ENCODE assay signal across 8 cellular contexts in genomic region chr5:72018158-72018803, GRCh38.
A peak's percentile ranks its signal among the peaks of the same experiment; 100 is the strongest.
DNase-seq lines count a peak whose midpoint lies in the region; ATAC-seq and TF ChIP-seq lines count a peak whose summit lies in the region.

No MANE protein-coding gene starts in this region.

- no peak for TF ChIP-seq EP300 in esophagus muscularis mucosa (IDR thresholded peaks at IDR 0.05)

- no peak for TF ChIP-seq POLR2A in esophagus muscularis mucosa (IDR thresholded peaks at IDR 0.05; ENCODE audit: low read depth)

- peak; percentile 62 to 93 (median 65) for TF ChIP-seq CTCF in esophagus muscularis mucosa (IDR thresholded peaks at IDR 0.05)
- peak; percentile 91 for TF ChIP-seq CTCF in osteoblast (IDR thresholded peaks at IDR 0.05; ENCODE audit: extremely low read depth, low read depth, low read length)

- H3K27me3 ChIP-seq in esophagus muscularis mucosa: no peaks in the 10 kb centered on the region
- H3K27me3 ChIP-seq in osteoblast (ENCODE audit: insufficient read depth, low read length): peaks cover 23% of the 10 kb centered on the region

- intact Hi-C loops in esophagus muscularis mucosa (cut with DNase I): loop anchor here (5.0 kb wide), 1 partner anchor 236 kb away; no protein-coding TSS in a partner anchor

- no peaks in the 10 kb centered on the region for H3K79me2 ChIP-seq in osteoblast (ENCODE audit: insufficient read depth, low read length)

- no peak for ATAC-seq in HG03439 (IDR thresholded peaks at IDR 0.05; ENCODE audit: unreplicated experiment)

- H3K9me3 ChIP-seq in esophagus muscularis mucosa: no peaks in the 10 kb centered on the region
- no peaks in the 10 kb centered on the region for H3K9me3 ChIP-seq in osteoblast (ENCODE audit: low read depth, low read length)

- no peak overlapping the region for H2AFZ ChIP-seq in osteoblast (ENCODE audit: low read length)

- H3K36me3 ChIP-seq in esophagus muscularis mucosa (no peaks in the 10 kb centered on the region), osteoblast (ENCODE audit: insufficient read depth, low read length) (no peaks in the 10 kb centered on the region)

- no peak overlapping the region for H3K27ac ChIP-seq in esophagus muscularis mucosa (replicated peaks in 1 of 4)
- H3K27ac ChIP-seq in osteoblast (ENCODE audit: low read depth, low read length): no peak overlapping the region

- H3K4me2 ChIP-seq in osteoblast (ENCODE audit: insufficient read depth, low read length): no peak overlapping the region

- no peaks in the 10 kb centered on the region for H4K20me1 ChIP-seq in osteoblast (ENCODE audit: insufficient read depth, low read length)

- H3K4me1 ChIP-seq in esophagus muscularis mucosa: peaks cover 3 to 14% (median 10%) of the 10 kb centered on the region in 4 donors
- H3K4me1 ChIP-seq in osteoblast (ENCODE audit: insufficient read depth, low read length): peaks cover 3% of the 10 kb centered on the region

- 40% methylated on average over 1 of the region's 1 CpG for WGBS in esophagus muscularis mucosa

- H3K4me3 ChIP-seq in esophagus muscularis mucosa: no peak overlapping the region
- H3K4me3 ChIP-seq in osteoblast (ENCODE audit: insufficient read depth, low read length): no peak overlapping the region

- peak; percentile 26 for DNase-seq in AG08395 (ENCODE audit: low spot score)
- DNase-seq in GM19238 (ENCODE audit: insufficient read length, low spot score): peak; percentile 26
- DNase-seq in NCI-H460 (ENCODE audit: extremely low read depth, low read depth): peak; percentile 46
- DNase-seq in activated CD8-positive, alpha-beta memory T cell treated with anti-CD3 and anti-CD28 coated beads for 48 hours (ENCODE audit: low read depth in 2 of 3, low spot score in 2 of 3): peak; percentile 14 to 48 (median 29)
- DNase-seq in esophagus muscularis mucosa (ENCODE audit: extremely low spot score): peak; percentile 10
- no peak for DNase-seq in osteoblast (ENCODE audit: insufficient read length, low spot score, missing footprints)
- DNase-seq in dedifferentiated amniotic fluid mesenchymal stem cell (ENCODE audit: extremely low spot score): no peak

Comparison
In these comparisons a context has a peak if more than half of its experiments do, and no peak if none do; other contexts are left out.
1. DNase-seq: peak in AG08395 (single experiment), GM19238 (single experiment), NCI-H460 (single experiment), activated CD8-positive, alpha-beta memory T cell treated with anti-CD3 and anti-CD28 coated beads for 48 hours (3 of 3) and esophagus muscularis mucosa (single experiment); none in osteoblast (single experiment) and dedifferentiated amniotic fluid mesenchymal stem cell (single experiment).